ENCODE assay signal across 11 cellular contexts in genomic region chr9:128214571-128215490, GRCh38. TPM values are rescaled to one million over a fixed set of nuclear protein-coding genes. Genes with fewer than 3 reads are reported as not detected.
DNase-seq lines count a peak whose midpoint lies in the region; ATAC-seq and TF ChIP-seq lines count a peak whose summit lies in the region.
"Had no signal": no experiment of that assay in that cellular context is flagged by ENCODE, and none has a peak within 500 bp of the region (broad histone marks: within the 10 kb centered on the region; RNA-seq: fewer than 3 reads in every experiment).

No MANE protein-coding gene starts in this region.

- no peak overlapping the region for H3K4me3 ChIP-seq in AG04450 (ENCODE audit: low read depth, low read length)

- peak overlapping the region; percentile 97 for H3K27ac Mint-ChIP-seq in chondrocyte (ENCODE audit: unreplicated experiment)
- H3K27ac Mint-ChIP-seq in nephron = peak overlapping the region; percentile 42 to 94 (median 89)
- H3K27ac Mint-ChIP-seq in progenitor cell of endocrine pancreas = no peak overlapping the region
- H3K27ac Mint-ChIP-seq in T-helper 17 cell = no peak overlapping the region
- H3K27ac Mint-ChIP-seq: memory B cell had no signal

- H3K36me3 Mint-ChIP-seq in chondrocyte (ENCODE audit: low read depth) = peaks cover 12% of the 10 kb centered on the region
- peaks cover 11% of the 10 kb centered on the region for H3K36me3 Mint-ChIP-seq in nephron (ENCODE audit: low read depth)
- H3K36me3 Mint-ChIP-seq in progenitor cell of endocrine pancreas (ENCODE audit: insufficient read depth) = no peaks in the 10 kb centered on the region
- peaks cover 2% of the 10 kb centered on the region for H3K36me3 Mint-ChIP-seq in T-helper 17 cell (ENCODE audit: low read depth)
- H3K36me3 Mint-ChIP-seq: memory B cell had no signal

- H3K9me3 ChIP-seq in AG04450 (ENCODE audit: control insufficient read depth, insufficient read depth, low read length) (no peaks in the 10 kb centered on the region; the same call in 1 of the 2 replicates), T-helper 17 cell (ENCODE audit: control insufficient read depth, low read length, poor library complexity, severe bottlenecking) (no peaks in the 10 kb centered on the region)

- TF ChIP-seq CTCF in AG04450 (IDR thresholded peaks at IDR 0.05; ENCODE audit: low read depth, low read length) (no peak), chondrocyte (IDR thresholded peaks at IDR 0.05) (no peak), nephron (IDR thresholded peaks at IDR 0.05; ENCODE audit: unreplicated experiment in 3 of 3) (no peak), progenitor cell of endocrine pancreas (IDR thresholded peaks at IDR 0.05; ENCODE audit: unreplicated experiment) (no peak)

- peak overlapping the region; percentile 68 for H3K27ac ChIP-seq in AG04450 (ENCODE audit: low read depth, low read length)

- H3K27me3 ChIP-seq in AG04450 (ENCODE audit: control insufficient read depth, insufficient read depth, low read length) = no peaks in the 10 kb centered on the region

- H3K4me1 Mint-ChIP-seq in chondrocyte (ENCODE audit: low read depth) (peaks cover 78% of the 10 kb centered on the region), nephron (peaks cover 45% of the 10 kb centered on the region), progenitor cell of endocrine pancreas (ENCODE audit: low read depth) (peaks cover 6% of the 10 kb centered on the region), T-helper 17 cell (peaks cover 11% of the 10 kb centered on the region)

- no peaks in the 10 kb centered on the region for H3K27me3 Mint-ChIP-seq in chondrocyte (ENCODE audit: low read depth)
- peaks cover 4% of the 10 kb centered on the region for H3K27me3 Mint-ChIP-seq in nephron (ENCODE audit: low read depth)
- peaks cover 3% of the 10 kb centered on the region for H3K27me3 Mint-ChIP-seq in progenitor cell of endocrine pancreas
- H3K27me3 Mint-ChIP-seq in T-helper 17 cell = peaks cover 10% of the 10 kb centered on the region

- no peak for ATAC-seq in HG02763 (IDR thresholded peaks at IDR 0.05; ENCODE audit: unreplicated experiment)
- no peak for ATAC-seq in T-helper 17 cell

- H3K9me3 Mint-ChIP-seq in chondrocyte (ENCODE audit: low read depth) (no peaks in the 10 kb centered on the region), nephron (no peaks in the 10 kb centered on the region), progenitor cell of endocrine pancreas (ENCODE audit: low read depth) (no peaks in the 10 kb centered on the region)
- H3K9me3 Mint-ChIP-seq: memory B cell had no signal

- POLR2A ChIA-PET in AG04450 (lab: Yijun Ruan, JAX) = no interaction called here

- DNase-seq in AG04450 (ENCODE audit: low read depth, low spot score) (no peak), HT1080 (ENCODE audit: low read depth) (peak; percentile 36), chondrocyte (ENCODE audit: low spot score) (no peak), NCI-H1092 (lab: John Stamatoyannopoulos, UW) (no peak), progenitor cell of endocrine pancreas (ENCODE audit: low spot score, unreplicated experiment) (no peak), T-helper 17 cell (no peak)
- DNase-seq: NCI-H82; stimulated activated CD4-positive, alpha-beta T cell treated with anti-CD3 and anti-CD28 coated beads, Interleukin-12 subunit alpha, Interleukin-12 subunit beta, amount 100 ng/mL, for 4 hours had no signal

- H3K4me3 Mint-ChIP-seq in chondrocyte (ENCODE audit: unreplicated experiment) (no peak overlapping the region), nephron (no peak overlapping the region), progenitor cell of endocrine pancreas (ENCODE audit: low read depth) (no peak overlapping the region), T-helper 17 cell (no peak overlapping the region)
- H3K4me3 Mint-ChIP-seq: memory B cell had no signal

- CTCF ChIA-PET in AG04450 (lab: Charles Lee) = no interaction called here

RNA-seq across cellular contexts. Expression of gene DNM1, which starts 11.7 kb away (rescaled TPM):
- 12.0 and 17.4 TPM in 2 replicates for polyA plus RNA-seq in AG04450 (2011; rRNA removed)
- polyA minus RNA-seq in AG04450 (2011; rRNA and poly(A)+ RNA removed) = 45.9 and 62.9 TPM in 2 replicates
- 12.9 and 18.9 TPM in 2 replicates for total RNA-seq in HT1080 (2014; rRNA removed; shearing (Covaris generic))
- polyA plus RNA-seq in HT1080 (2015; cell fraction: cytosol; rRNA removed) = 10.6 and 11.1 TPM in 2 replicates
- polyA plus RNA-seq in HT1080 (2015; cell fraction: nucleus; rRNA removed) = 59.6 and 62.9 TPM in 2 replicates
- total RNA-seq in chondrocyte (87.0 to 127 TPM (median 91.9 TPM) in 3 replicates), progenitor cell of endocrine pancreas (34.1 and 38.0 TPM in 2 replicates), T-helper 17 cell (1 to 10 TPM; 1.3 to 2.2 TPM)

RNA-seq across cellular contexts. Expression of gene CIZ1, which starts 23.5 kb away (rescaled TPM):
- polyA plus RNA-seq in AG04450 (2011; rRNA removed) = 26.9 and 45.6 TPM in 2 replicates
- polyA minus RNA-seq in AG04450 (2011; rRNA and poly(A)+ RNA removed) = 53.4 and 74.6 TPM in 2 replicates
- 54.7 and 82.9 TPM in 2 replicates for total RNA-seq in HT1080 (2014; rRNA removed; shearing (Covaris generic))
- polyA plus RNA-seq in HT1080 (2015; cell fraction: cytosol; rRNA removed) = 81.1 and 96.0 TPM in 2 replicates
- 93.2 and 93.6 TPM in 2 replicates for polyA plus RNA-seq in HT1080 (2015; cell fraction: nucleus; rRNA removed)
- total RNA-seq in chondrocyte (130 to 147 TPM (median 140 TPM) in 3 replicates), progenitor cell of endocrine pancreas (155 and 164 TPM in 2 replicates), T-helper 17 cell (100 to 1,000 TPM; 128 to 134 TPM)

RNA-seq across cellular contexts. Expression of gene BBLN, which starts 54.8 kb away (rescaled TPM):
- 48.1 and 64.2 TPM in 2 replicates for polyA plus RNA-seq in AG04450 (2011; rRNA removed)
- 15.2 and 16.8 TPM in 2 replicates for polyA minus RNA-seq in AG04450 (2011; rRNA and poly(A)+ RNA removed)
- total RNA-seq in HT1080 (2014; rRNA removed; shearing (Covaris generic)) = 79.8 and 119 TPM in 2 replicates
- polyA plus RNA-seq in HT1080 (2015; cell fraction: cytosol; rRNA removed) = 194 and 203 TPM in 2 replicates
- 34.4 and 34.7 TPM in 2 replicates for polyA plus RNA-seq in HT1080 (2015; cell fraction: nucleus; rRNA removed)
- total RNA-seq in chondrocyte (78.8 to 85.3 TPM (median 80.2 TPM) in 3 replicates), progenitor cell of endocrine pancreas (57.3 and 62.5 TPM in 2 replicates), T-helper 17 cell (10 to 100 TPM; 71.0 to 87.9 TPM)

Comparison
In these comparisons a context has a peak if more than half of its experiments do, and no peak if none do; other contexts are left out.
1. H3K27ac Mint-ChIP-seq: peak in chondrocyte (single experiment) and nephron (3 of 3); none in progenitor cell of endocrine pancreas (single experiment) and T-helper 17 cell (single experiment).